8 cellular contexts compared by ENCODE assay signal in genomic region chr7:114865564-114865963, GRCh38. TPM values are rescaled to one million over a fixed set of nuclear protein-coding genes. Genes with fewer than 3 reads are reported as not detected.
DNase-seq lines count a peak whose midpoint lies in the region; ATAC-seq and TF ChIP-seq lines count a peak whose summit lies in the region.

No MANE protein-coding gene starts in this region.

- no peak overlapping the region for H3K4me3 Mint-ChIP-seq in activated CD4-positive, alpha-beta T cell treated with anti-CD3 and anti-CD28 coated beads, Interleukin-2, amount 10 ng/mL, durations not matched to agents 24 days and 14 days
- no peak overlapping the region for H3K4me3 Mint-ChIP-seq in stimulated activated naive B cell treated with anti-CD40 and anti-IgM and Interleukin-4, amounts not matched to agents 10 μg/mL and 1 μg/mL and 100 μg/mL, for 72 hours

- no peak overlapping the region for H3K4me3 ChIP-seq in GM12864 (ENCODE audit: low read depth, low read length)
- no peak overlapping the region for H3K4me3 ChIP-seq in LNCaP clone FGC (ENCODE audit: low read depth, low read length)

- H3K4me1 Mint-ChIP-seq in activated CD4-positive, alpha-beta T cell treated with anti-CD3 and anti-CD28 coated beads, Interleukin-2, amount 10 ng/mL, durations not matched to agents 24 days and 14 days: peaks cover 11% of the 10 kb centered on the region
- peaks cover 6 to 12% of the 10 kb centered on the region in 2 donors for H3K4me1 Mint-ChIP-seq in stimulated activated naive B cell treated with anti-CD40 and anti-IgM and Interleukin-4, amounts not matched to agents 10 μg/mL and 1 μg/mL and 100 μg/mL, for 72 hours

- DNase-seq in GM12864 (ENCODE audit: low read depth) (peak; percentile 40), LNCaP clone FGC (ENCODE audit: low read depth) (no peak), myocyte (ENCODE audit: low read depth) (peak; percentile 73), NCI-H146 treated with DMSO at 0.1 percent for 48 hours (lab: John Stamatoyannopoulos, UW; ENCODE audit: unreplicated experiment) (no peak)
- peak; percentile 85 for DNase-seq in activated CD4-positive, alpha-beta T cell treated with anti-CD3 and anti-CD28 coated beads, Interleukin-2, amount 10 ng/mL, durations not matched to agents 24 days and 14 days
- DNase-seq in effector CD4-positive, alpha-beta T cell: peak; percentile 41
- DNase-seq in stimulated activated naive B cell treated with anti-CD40 and anti-IgM and Interleukin-4, amounts not matched to agents 10 μg/mL and 1 μg/mL and 100 μg/mL, for 72 hours: peak; percentile 43

- peaks cover 4% of the 10 kb centered on the region for H3K9me3 Mint-ChIP-seq in activated CD4-positive, alpha-beta T cell treated with anti-CD3 and anti-CD28 coated beads, Interleukin-2, amount 10 ng/mL, durations not matched to agents 24 days and 14 days
- H3K9me3 Mint-ChIP-seq in stimulated activated naive B cell treated with anti-CD40 and anti-IgM and Interleukin-4, amounts not matched to agents 10 μg/mL and 1 μg/mL and 100 μg/mL, for 72 hours: no peaks in the 10 kb centered on the region

- H3K36me3 Mint-ChIP-seq in activated CD4-positive, alpha-beta T cell treated with anti-CD3 and anti-CD28 coated beads, Interleukin-2, amount 10 ng/mL, durations not matched to agents 24 days and 14 days (ENCODE audit: low read depth): no peaks in the 10 kb centered on the region
- no peaks in the 10 kb centered on the region for H3K36me3 Mint-ChIP-seq in stimulated activated naive B cell treated with anti-CD40 and anti-IgM and Interleukin-4, amounts not matched to agents 10 μg/mL and 1 μg/mL and 100 μg/mL, for 72 hours

- intact Hi-C loops in activated CD4-positive, alpha-beta T cell treated with anti-CD3 and anti-CD28 coated beads, Interleukin-2, amount 10 ng/mL, durations not matched to agents 24 days and 14 days (cut with micrococcal nuclease): loop anchor here (1.0 to 10.0 kb wide), 7 partner anchors 51 to 609 kb away; no protein-coding TSS in a partner anchor

- peak; percentile 89 for ATAC-seq in GM21737 (IDR thresholded peaks at IDR 0.05; ENCODE audit: unreplicated experiment)
- ATAC-seq in stimulated activated naive B cell treated with anti-CD40 and anti-IgM and Interleukin-4, amounts not matched to agents 10 μg/mL and 1 μg/mL and 100 μg/mL, for 72 hours (replicated peaks): peak; percentile 88 to 95

- TF ChIP-seq CTCF in GM12864 (IDR thresholded peaks at IDR 0.05; ENCODE audit: low read depth, low read length, missing control alignments) (peak; percentile 75), LNCaP clone FGC (IDR thresholded peaks at IDR 0.05; ENCODE audit: control insufficient read depth, extremely low read depth, insufficient read depth) (peak; percentile 62)

- H3K27me3 Mint-ChIP-seq in activated CD4-positive, alpha-beta T cell treated with anti-CD3 and anti-CD28 coated beads, Interleukin-2, amount 10 ng/mL, durations not matched to agents 24 days and 14 days: no peaks in the 10 kb centered on the region
- H3K27me3 Mint-ChIP-seq in stimulated activated naive B cell treated with anti-CD40 and anti-IgM and Interleukin-4, amounts not matched to agents 10 μg/mL and 1 μg/mL and 100 μg/mL, for 72 hours: no peaks in the 10 kb centered on the region

- no peak overlapping the region for H3K27ac Mint-ChIP-seq in activated CD4-positive, alpha-beta T cell treated with anti-CD3 and anti-CD28 coated beads, Interleukin-2, amount 10 ng/mL, durations not matched to agents 24 days and 14 days
- H3K27ac Mint-ChIP-seq in stimulated activated naive B cell treated with anti-CD40 and anti-IgM and Interleukin-4, amounts not matched to agents 10 μg/mL and 1 μg/mL and 100 μg/mL, for 72 hours: no peak overlapping the region

RNA-seq across cellular contexts. Expression of gene MDFIC, which starts 56.3 kb away (rescaled TPM):
- 172 and 175 TPM in 2 replicates for total RNA-seq in activated CD4-positive, alpha-beta T cell treated with anti-CD3 and anti-CD28 coated beads, Interleukin-2, amount 10 ng/mL, durations not matched to agents 24 days and 14 days
- 82.2 and 87.9 TPM in 2 replicates for total RNA-seq in myocyte
- 30.7 TPM for polyA plus RNA-seq in myocyte (2012)

Comparison
In these comparisons a context has a peak if more than half of its experiments do, and no peak if none do; other contexts are left out.
1. DNase-seq: peak in GM12864 (single experiment), activated CD4-positive, alpha-beta T cell treated with anti-CD3 and anti-CD28 coated beads, Interleukin-2, amount 10 ng/mL, durations not matched to agents 24 days and 14 days (single experiment), effector CD4-positive, alpha-beta T cell (single experiment), myocyte (single experiment) and stimulated activated naive B cell treated with anti-CD40 and anti-IgM and Interleukin-4, amounts not matched to agents 10 μg/mL and 1 μg/mL and 100 μg/mL, for 72 hours (single experiment); none in LNCaP clone FGC (single experiment) and NCI-H146 treated with DMSO at 0.1 percent for 48 hours (single experiment).